In genomic region chr20:20864346-20865096, GRCh38 we compare ENCODE assay signal across 10 cellular contexts.
A peak's percentile ranks its signal among the peaks of the same experiment; 100 is the strongest.
DNase-seq lines count a peak whose midpoint lies in the region; ATAC-seq, FAIRE-seq and TF ChIP-seq lines count a peak whose summit lies in the region.
"Had no signal": no experiment of that assay in that cellular context is flagged by ENCODE, and none has a peak within 500 bp of the region (broad histone marks: within the 10 kb centered on the region; RNA-seq: fewer than 3 reads in every experiment).

No MANE protein-coding gene starts in this region.

- no peak overlapping the region for H3K27ac ChIP-seq in RWPE2 (ENCODE audit: poor library complexity, severe bottlenecking)
- no peak overlapping the region for H3K27ac ChIP-seq in transverse colon
- H3K27ac ChIP-seq: thoracic aorta had no signal

- H3K36me3 ChIP-seq in RWPE2 (ENCODE audit: low read depth) (no peaks in the 10 kb centered on the region), transverse colon (no peaks in the 10 kb centered on the region)
- H3K36me3 ChIP-seq: thoracic aorta had no signal

- peak; percentile 51 for DNase-seq in D341Med (ENCODE audit: low spot score)
- DNase-seq in NB4 (ENCODE audit: low read depth): peak; percentile 51
- DNase-seq in RWPE2 (ENCODE audit: low spot score): no peak
- peak; percentile 84 for DNase-seq in left kidney (ENCODE audit: low read depth, low spot score)
- no peak for DNase-seq in germinal center (ENCODE audit: low spot score)
- DNase-seq in GM12892 (ENCODE audit: insufficient read length): no peak
- DNase-seq in activated CD4-positive, alpha-beta T cell treated with anti-CD3 and anti-CD28 coated beads for 48 hours: no peak
- DNase-seq in transverse colon: no peak
- DNase-seq: NK-92 treated with Interleukin-12 subunit alpha and Interleukin-12 subunit beta, amount 100 ng/mL, for 24 hours had no signal

- WGBS in transverse colon (ENCODE audit: low coverage in 1 of 2), 2 donors: 71 to 76% methylated on average over 3 of the region's 3 CpGs

- TF ChIP-seq POLR2A in NB4 (IDR thresholded peaks at IDR 0.05; ENCODE audit: extremely low read depth, insufficient read length) (no peak), GM12892 (IDR thresholded peaks at IDR 0.05; ENCODE audit: low read depth, low read length) (no peak), transverse colon (IDR thresholded peaks at IDR 0.05) (no peak)

- no peak for FAIRE-seq in GM12892 (lab: Jason Lieb, UNC)

- no peaks in the 10 kb centered on the region for H3K4me1 ChIP-seq in RWPE2 (ENCODE audit: insufficient read depth, poor library complexity, severe bottlenecking)
- no peaks in the 10 kb centered on the region for H3K4me1 ChIP-seq in transverse colon

- H3K9me3 ChIP-seq in RWPE2 (ENCODE audit: severe bottlenecking) (no peaks in the 10 kb centered on the region), transverse colon (no peaks in the 10 kb centered on the region)
- H3K9me3 ChIP-seq: thoracic aorta had no signal

- ATAC-seq in RWPE2 (ENCODE audit: low read depth): peak; percentile 54

- H3K27me3 ChIP-seq in RWPE2 (ENCODE audit: insufficient read depth, poor library complexity, severe bottlenecking) (no peaks in the 10 kb centered on the region), transverse colon (peaks cover 7% of the 10 kb centered on the region)

- in situ Hi-C loops in transverse colon (cut with MboI; ENCODE audit: low pct_ligation_motif_present in 1 of 4, low pct_unique_long_range_greater_than_20kb in 1 of 4, low sequenced_read_pairs in 3 of 4): loop anchor here (10.0 to 25.0 kb wide), 3 partner anchors 373 to 648 kb away; partner anchors contain the start of gene NKX2-2 (in 2 of the 4)

- TF ChIP-seq EP300 in transverse colon (IDR thresholded peaks at IDR 0.05; ENCODE audit: low read depth): no peak

- intact Hi-C loops in transverse colon (cut with DNase I; ENCODE audit: low total_unique reads): no loop called here

- TF ChIP-seq CTCF in NB4 (IDR thresholded peaks at IDR 0.05; ENCODE audit: low read depth, low read length): peak; percentile 29
- TF ChIP-seq CTCF in RWPE2 (IDR thresholded peaks at IDR 0.05; ENCODE audit: poor library complexity, severe bottlenecking): peak; percentile 61
- TF ChIP-seq CTCF in transverse colon (IDR thresholded peaks at IDR 0.05): peak in 1 of 5 experiments; percentile 12

- H3K4me3 ChIP-seq in NB4 (ENCODE audit: low read depth, low read length) (no peak overlapping the region), RWPE2 (ENCODE audit: severe bottlenecking) (no peak overlapping the region), transverse colon (no peak overlapping the region)
- H3K4me3 ChIP-seq: thoracic aorta had no signal

Comparison
In these comparisons a context has a peak if more than half of its experiments do, and no peak if none do; other contexts are left out.
1. DNase-seq: peak in D341Med (single experiment), NB4 (single experiment) and left kidney (single experiment); none in RWPE2 (single experiment), germinal center (single experiment), GM12892 (single experiment), activated CD4-positive, alpha-beta T cell treated with anti-CD3 and anti-CD28 coated beads for 48 hours (single experiment) and transverse colon (single experiment).